ENCODE assay signal across 21 cellular contexts in the genomic region with DNA sequence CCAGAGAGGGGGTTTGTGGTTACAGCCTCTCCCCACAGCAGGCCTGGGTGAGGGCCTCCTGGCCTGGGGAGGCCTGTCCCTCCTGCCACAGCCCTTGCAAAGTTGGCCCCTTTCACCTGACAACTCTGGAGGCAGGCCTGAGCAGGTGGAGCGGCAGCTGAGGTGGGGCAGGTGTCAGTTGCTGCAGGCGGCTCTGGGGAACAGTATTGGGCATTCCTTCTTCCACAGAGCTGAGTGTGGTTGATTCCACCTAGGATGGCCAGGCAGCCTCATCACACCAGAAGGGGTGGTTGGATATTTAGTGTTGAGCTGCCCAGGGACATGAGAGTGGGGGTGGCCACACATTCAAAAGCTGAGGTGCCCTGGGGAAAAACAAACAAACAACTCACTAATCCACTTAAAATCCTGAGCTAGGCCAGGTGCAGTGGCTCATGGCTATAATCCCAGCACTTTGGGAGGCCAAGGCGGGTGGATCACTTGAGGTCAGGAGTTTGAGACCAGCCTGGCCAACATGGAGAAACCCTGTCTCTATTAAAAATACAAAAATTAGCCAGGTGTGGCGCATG. TPM values are rescaled to one million over a fixed set of nuclear protein-coding genes. Genes with fewer than 3 reads are reported as not detected.
A peak's percentile ranks its signal among the peaks of the same experiment; 100 is the strongest.
DNase-seq lines count a peak whose midpoint lies in the region; ATAC-seq and TF ChIP-seq lines count a peak whose summit lies in the region.
"Had no signal": no experiment of that assay in that cellular context is flagged by ENCODE, and none has a peak within 500 bp of the region (broad histone marks: within the 10 kb centered on the region; RNA-seq: fewer than 3 reads in every experiment).

No MANE protein-coding gene starts in this region.

- no peak for TF ChIP-seq CTCF in endodermal cell (conservative IDR thresholded peaks at IDR 0.05)
- no peak for TF ChIP-seq CTCF in heart left ventricle (IDR thresholded peaks at IDR 0.05)
- TF ChIP-seq CTCF in progenitor cell of endocrine pancreas (IDR thresholded peaks at IDR 0.05; ENCODE audit: unreplicated experiment): no peak

- intact Hi-C loops in heart left ventricle (cut with DNase I): no loop called here

- peaks cover 16% of the 10 kb centered on the region for H3K4me1 ChIP-seq in endodermal cell (ENCODE audit: control insufficient read depth, insufficient read depth, low read length)
- H3K4me1 ChIP-seq in heart left ventricle: no peaks in the 10 kb centered on the region
- H3K4me1 ChIP-seq: right atrium auricular region, suprapubic skin, vagina had no signal

- H3K9ac ChIP-seq in endodermal cell (ENCODE audit: extremely low read depth, low read length, poor library complexity, severe bottlenecking): peak overlapping the region; percentile 64

- no peak for TF ChIP-seq POLR2A in heart left ventricle (IDR thresholded peaks at IDR 0.05)

- DNase-seq in COLO668 (lab: John Stamatoyannopoulos, UW; ENCODE audit: unreplicated experiment): peak; percentile 89
- DNase-seq in H7: peak; percentile 37
- peak; percentile 87 for DNase-seq in NCI-H345 (lab: John Stamatoyannopoulos, UW)
- peak; percentile 75 for DNase-seq in endodermal cell
- DNase-seq in heart left ventricle: no peak
- no peak for DNase-seq in progenitor cell of endocrine pancreas (ENCODE audit: low spot score, unreplicated experiment)
- DNase-seq in islet precursor cell: no peak
- DNase-seq: activated naive CD8-positive, alpha-beta T cell treated with anti-CD3 and anti-CD28 coated beads, Interleukin-2, amount 10 ng/mL, durations not matched to agents 7 days and 5 days; glutamatergic neuron; IMR-90; MM.1S; NCI-H2081 treated with DMSO at 0.1 percent for 48 hours; SW 1271 had no signal

- 68 to 86% methylated on average over 2 to 4 of the region's 4 CpGs for WGBS in endodermal cell (ENCODE audit: insufficient coverage in 1 of 2, insufficient read length in 1 of 2), 2 experiments
- WGBS in heart left ventricle, 4 donors: 90 to 99% (median 94%) methylated on average over 2 to 4 of the region's 4 CpGs

- H3K9me3 ChIP-seq in endodermal cell (ENCODE audit: control insufficient read depth, low read length) (no peaks in the 10 kb centered on the region), heart left ventricle (no peaks in the 10 kb centered on the region)
- H3K9me3 ChIP-seq: right atrium auricular region, suprapubic skin, vagina had no signal

- H3K36me3 Mint-ChIP-seq in endodermal cell (ENCODE audit: low read depth) (no peaks in the 10 kb centered on the region), progenitor cell of endocrine pancreas (ENCODE audit: insufficient read depth) (peaks cover 5% of the 10 kb centered on the region)
- H3K36me3 Mint-ChIP-seq: activated naive CD8-positive, alpha-beta T cell treated with anti-CD3 and anti-CD28 coated beads, Interleukin-2, amount 10 ng/mL, durations not matched to agents 7 days and 5 days; CD14-positive monocyte had no signal

- ATAC-seq in heart left ventricle: no peak
- no peak for ATAC-seq in HG03521 (IDR thresholded peaks at IDR 0.05; ENCODE audit: unreplicated experiment)

- H3K27ac Mint-ChIP-seq in endodermal cell (peak overlapping the region; percentile 85), progenitor cell of endocrine pancreas (no peak overlapping the region)
- H3K27ac Mint-ChIP-seq: activated naive CD8-positive, alpha-beta T cell treated with anti-CD3 and anti-CD28 coated beads, Interleukin-2, amount 10 ng/mL, durations not matched to agents 7 days and 5 days; CD14-positive monocyte had no signal

- H3K27me3 ChIP-seq in H7 (ENCODE audit: control insufficient read depth, insufficient read depth, low read length): peaks cover 30% of the 10 kb centered on the region
- H3K27me3 ChIP-seq in endodermal cell (ENCODE audit: control insufficient read depth, insufficient read depth, low read length, poor library complexity, severe bottlenecking): no peaks in the 10 kb centered on the region
- H3K27me3 ChIP-seq in heart left ventricle: peaks cover 0 to 3% (median 0%) of the 10 kb centered on the region in 9 donors
- H3K27me3 ChIP-seq: right atrium auricular region, suprapubic skin, vagina had no signal

- peaks cover 42% of the 10 kb centered on the region for H3K27me3 Mint-ChIP-seq in endodermal cell (ENCODE audit: insufficient read depth)
- H3K27me3 Mint-ChIP-seq in progenitor cell of endocrine pancreas: no peaks in the 10 kb centered on the region

- no peak overlapping the region for H3K4me3 ChIP-seq in H7 (ENCODE audit: insufficient read depth, low read depth, low read length)
- H3K4me3 ChIP-seq in endodermal cell (ENCODE audit: low read length): peak overlapping the region; percentile 33
- no peak overlapping the region for H3K4me3 ChIP-seq in heart left ventricle
- H3K4me3 ChIP-seq: right atrium auricular region, suprapubic skin, vagina had no signal

- no peak overlapping the region for H3K4me3 Mint-ChIP-seq in endodermal cell
- H3K4me3 Mint-ChIP-seq in progenitor cell of endocrine pancreas (ENCODE audit: low read depth): no peak overlapping the region
- H3K4me3 Mint-ChIP-seq: activated naive CD8-positive, alpha-beta T cell treated with anti-CD3 and anti-CD28 coated beads, Interleukin-2, amount 10 ng/mL, durations not matched to agents 7 days and 5 days; CD14-positive monocyte had no signal

- H3K9me3 Mint-ChIP-seq in endodermal cell: no peaks in the 10 kb centered on the region
- no peaks in the 10 kb centered on the region for H3K9me3 Mint-ChIP-seq in progenitor cell of endocrine pancreas (ENCODE audit: low read depth)
- H3K9me3 Mint-ChIP-seq: activated naive CD8-positive, alpha-beta T cell treated with anti-CD3 and anti-CD28 coated beads, Interleukin-2, amount 10 ng/mL, durations not matched to agents 7 days and 5 days; CD14-positive monocyte had no signal

- H3K4me1 Mint-ChIP-seq in endodermal cell: peaks cover 38% of the 10 kb centered on the region
- peaks cover 6% of the 10 kb centered on the region for H3K4me1 Mint-ChIP-seq in progenitor cell of endocrine pancreas (ENCODE audit: low read depth)

- H3K27ac ChIP-seq in endodermal cell (ENCODE audit: low read depth, low read length): no peak overlapping the region
- H3K27ac ChIP-seq in heart left ventricle: no peak overlapping the region
- H3K27ac ChIP-seq: right atrium auricular region, suprapubic skin, vagina had no signal

- H3K36me3 ChIP-seq in H7 (replicated peaks; ENCODE audit: control insufficient read depth, insufficient read depth, low read length) (no peaks in the 10 kb centered on the region), endodermal cell (ENCODE audit: control insufficient read depth, insufficient read depth, low read length) (no peaks in the 10 kb centered on the region), heart left ventricle (no peaks in the 10 kb centered on the region)
- H3K36me3 ChIP-seq: right atrium auricular region, suprapubic skin, vagina had no signal

RNA-seq across cellular contexts. Expression of a gene that starts 31.1 kb away (rescaled TPM):
- 7.9 and 10.0 TPM in 2 replicates for total RNA-seq in H7 (2014; rRNA removed; shearing (Covaris generic))
- total RNA-seq in endodermal cell (10 to 100 TPM; 28.3 to 29.4 TPM), heart left ventricle (10 to 100 TPM; 30.7 to 44.9 (median 37.9) TPM), progenitor cell of endocrine pancreas (16.7 and 17.8 TPM in 2 replicates)
- 26.5 TPM for polyA plus RNA-seq in endodermal cell (2013, experiment 1 of 2)
- polyA plus RNA-seq in endodermal cell (2013, experiment 2 of 2): 21.5 TPM
- 10 to 100 TPM; 32.1 to 33.4 TPM for polyA plus RNA-seq in heart left ventricle

RNA-seq across cellular contexts. Expression of a gene that starts 31.3 kb away (rescaled TPM):
- total RNA-seq in H7 (2014; rRNA removed; shearing (Covaris generic)): 32.2 and 32.3 TPM in 2 replicates
- total RNA-seq in endodermal cell (100 to 1,000 TPM; 184 to 273 TPM), heart left ventricle (10 to 100 TPM; 34.5 to 72.1 (median 46.8) TPM), progenitor cell of endocrine pancreas (255 and 281 TPM in 2 replicates)
- polyA plus RNA-seq in endodermal cell (2013, experiment 1 of 2): 237 TPM
- polyA plus RNA-seq in endodermal cell (2013, experiment 2 of 2): 243 TPM
- 10 to 100 TPM; 15.2 to 26.5 TPM for polyA plus RNA-seq in heart left ventricle

RNA-seq across cellular contexts. Expression of a gene that starts 35.3 kb away (rescaled TPM):
- total RNA-seq in H7 (2014; rRNA removed; shearing (Covaris generic)): 0.52 and 0.94 TPM in 2 replicates
- total RNA-seq in endodermal cell (10 to 100 TPM; 15.6 to 28.0 TPM), heart left ventricle (not detected), progenitor cell of endocrine pancreas (17.9 and 18.9 TPM in 2 replicates)
- polyA plus RNA-seq in endodermal cell (2013, experiment 1 of 2): 10.3 TPM
- polyA plus RNA-seq in endodermal cell (2013, experiment 2 of 2): 11.4 TPM
- polyA plus RNA-seq in heart left ventricle: not detected
- total RNA-seq: activated naive CD8-positive, alpha-beta T cell treated with anti-CD3 and anti-CD28 coated beads, Interleukin-2, amount 10 ng/mL, durations not matched to agents 7 days and 5 days; fibroblast of lung; IMR-90; lower leg skin; omental fat pad; right atrium auricular region; vagina had no signal
- polyA plus RNA-seq: CD14-positive monocyte had no signal

Comparison
In these comparisons a context has a peak if more than half of its experiments do, and no peak if none do; other contexts are left out.
1. DNase-seq: peak in COLO668 (single experiment), H7 (single experiment), NCI-H345 (single experiment) and endodermal cell (single experiment); none in heart left ventricle (0 of 5), progenitor cell of endocrine pancreas (single experiment) and islet precursor cell (single experiment).